Comparison of ENCODE assay signal across 19 cellular contexts in genomic region chr15:65329991-65330735, GRCh38. TPM values are rescaled to one million over a fixed set of nuclear protein-coding genes. Genes with fewer than 3 reads are reported as not detected.
"Had no signal": no experiment of that assay in that cellular context is flagged by ENCODE, and none has a peak within 500 bp of the region (broad histone marks: within the 10 kb centered on the region; RNA-seq: fewer than 3 reads in every experiment).

No MANE protein-coding gene starts in this region.

- H3K4me1 Mint-ChIP-seq: activated CD4-positive, alpha-beta memory T cell treated with anti-CD3 and anti-CD28 coated beads, Interleukin-2, amount 10 ng/mL, durations not matched to agents 7 days and 5 days; immature natural killer cell had no signal

- H3K9me3 Mint-ChIP-seq: activated CD4-positive, alpha-beta memory T cell treated with anti-CD3 and anti-CD28 coated beads, Interleukin-2, amount 10 ng/mL, durations not matched to agents 7 days and 5 days; activated naive CD4-positive, alpha-beta T cell treated with anti-CD3 and anti-CD28 coated beads, Interleukin-2, amount 50 U/mL, for 72 hours; activated T-cell treated with anti-CD3 and anti-CD28 coated beads, Interleukin-2, amount 50 U/mL, for 4 hours; immature natural killer cell; neural crest cell had no signal

- DNase-seq: activated CD4-positive, alpha-beta memory T cell treated with anti-CD3 and anti-CD28 coated beads, Interleukin-2, amount 10 ng/mL, durations not matched to agents 7 days and 5 days; activated CD4-positive, alpha-beta T cell treated with anti-CD3 and anti-CD28 coated beads for 1 hour; activated gamma-delta T cell; activated T-cell treated with anti-CD3 and anti-CD28 coated beads, Interleukin-2, amount 50 U/mL, for 4 hours; colonic mucosa; esophagus squamous epithelium; hypothalamus; immature natural killer cell; left colon; pancreas; sigmoid colon; stimulated activated CD4-positive, alpha-beta T cell treated with anti-CD3 and anti-CD28 coated beads, Interleukin-1b, Interleukin-23, amount 100 ng/mL, for 48 hours had no signal

- ATAC-seq: activated naive CD4-positive, alpha-beta T cell treated with anti-CD3 and anti-CD28 coated beads, Interleukin-2, amount 50 U/mL, for 72 hours; activated T-cell treated with anti-CD3 and anti-CD28 coated beads, Interleukin-2, amount 50 U/mL, for 4 hours; left colon; pancreas had no signal

- FAIRE-seq: endothelial cell of umbilical vein, pancreas had no signal

- H3K36me3 Mint-ChIP-seq: activated naive CD4-positive, alpha-beta T cell treated with anti-CD3 and anti-CD28 coated beads, Interleukin-2, amount 50 U/mL, for 72 hours; immature natural killer cell had no signal

- H3K27ac Mint-ChIP-seq: activated CD4-positive, alpha-beta memory T cell treated with anti-CD3 and anti-CD28 coated beads, Interleukin-2, amount 10 ng/mL, durations not matched to agents 7 days and 5 days; activated naive CD4-positive, alpha-beta T cell treated with anti-CD3 and anti-CD28 coated beads, Interleukin-2, amount 50 U/mL, for 72 hours; immature natural killer cell had no signal

- H3K4me3 Mint-ChIP-seq: activated CD4-positive, alpha-beta memory T cell treated with anti-CD3 and anti-CD28 coated beads, Interleukin-2, amount 10 ng/mL, durations not matched to agents 7 days and 5 days; activated T-cell treated with anti-CD3 and anti-CD28 coated beads, Interleukin-2, amount 50 U/mL, for 4 hours; immature natural killer cell; neural crest cell had no signal

RNA-seq across cellular contexts. Expression of gene RNU5B-1, which starts 25.7 kb away (rescaled TPM):
- total RNA-seq: activated naive CD4-positive, alpha-beta T cell treated with anti-CD3 and anti-CD28 coated beads, Interleukin-2, amount 50 U/mL, for 72 hours; endothelial cell of umbilical vein; esophagus squamous epithelium; fibroblast of villous mesenchyme; left colon; lung microvascular endothelial cell; sigmoid colon; ureter had no signal

RNA-seq across cellular contexts. Expression of gene RNU5A-1, which starts 34.3 kb away (rescaled TPM):
- total RNA-seq: activated CD4-positive, alpha-beta memory T cell treated with anti-CD3 and anti-CD28 coated beads, Interleukin-2, amount 10 ng/mL, durations not matched to agents 7 days and 5 days; activated naive CD4-positive, alpha-beta T cell treated with anti-CD3 and anti-CD28 coated beads, Interleukin-2, amount 50 U/mL, for 72 hours; activated T-cell treated with anti-CD3 and anti-CD28 coated beads, Interleukin-2, amount 50 U/mL, for 4 hours; cardiac septum; colonic mucosa; endothelial cell of umbilical vein; esophagus squamous epithelium; fibroblast of villous mesenchyme; left colon; lung microvascular endothelial cell; neural crest cell; pancreas; sigmoid colon; ureter had no signal

RNA-seq across cellular contexts. Expression of gene IGDCC3, which starts 47.6 kb away (rescaled TPM):
- total RNA-seq: activated CD4-positive, alpha-beta memory T cell treated with anti-CD3 and anti-CD28 coated beads, Interleukin-2, amount 10 ng/mL, durations not matched to agents 7 days and 5 days; activated naive CD4-positive, alpha-beta T cell treated with anti-CD3 and anti-CD28 coated beads, Interleukin-2, amount 50 U/mL, for 72 hours; cardiac septum; endothelial cell of umbilical vein; esophagus squamous epithelium; lung microvascular endothelial cell had no signal
